ENCODE assay signal across 15 cellular contexts in the genomic region with DNA sequence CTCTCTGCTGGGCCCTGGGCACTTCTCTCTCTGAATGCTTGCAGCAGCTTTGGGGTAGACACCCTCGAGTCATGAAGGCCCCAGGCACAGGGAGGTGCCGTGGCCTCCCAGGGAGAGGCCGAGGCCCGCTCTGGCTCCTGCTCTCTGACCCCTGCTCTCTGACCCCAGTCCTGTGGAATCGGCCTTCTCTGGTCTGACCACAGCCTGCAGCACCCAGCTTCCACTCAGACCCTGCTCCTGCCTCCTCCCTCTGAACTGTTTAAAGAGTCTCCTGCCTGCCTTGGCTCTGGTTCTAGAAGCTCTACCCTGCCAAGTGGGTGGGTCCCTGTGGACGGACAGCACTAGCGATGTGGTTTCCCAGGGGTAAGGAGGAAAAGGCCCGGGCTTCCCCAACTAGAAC.
"Had no signal": no experiment of that assay in that cellular context is flagged by ENCODE, and none has a peak within 500 bp of the region (broad histone marks: within the 10 kb centered on the region; RNA-seq: fewer than 3 reads in every experiment).

No MANE protein-coding gene starts in this region.

- H3K36me3 ChIP-seq: vagina had no signal

- H3K4me3 ChIP-seq: esophagus muscularis mucosa, SK-N-MC, tibial nerve, vagina had no signal

- H3K4me3 Mint-ChIP-seq: activated T-helper 1 cell treated with anti-CD3 and anti-CD28 coated beads, Interleukin-12 subunit alpha, Interleukin-12 subunit beta, Interleukin-2, Interleukin-4 antibody, amounts not matched to agents 30 ng/mL and 10 ng/mL and 1 ng/mL, durations not matched to agents 14 hours and 24 hours and 36 hours; naive thymus-derived CD4-positive, alpha-beta T cell; T-cell had no signal

- H3K4me1 Mint-ChIP-seq: naive thymus-derived CD4-positive, alpha-beta T cell; T-cell had no signal

- H3K9me3 Mint-ChIP-seq: activated T-helper 1 cell treated with anti-CD3 and anti-CD28 coated beads, Interleukin-12 subunit alpha, Interleukin-12 subunit beta, Interleukin-2, Interleukin-4 antibody, amounts not matched to agents 30 ng/mL and 10 ng/mL and 1 ng/mL, durations not matched to agents 14 hours and 24 hours and 36 hours; T-cell had no signal

- H3K9me3 ChIP-seq: esophagus muscularis mucosa, tibial nerve, vagina had no signal

- H3K27ac ChIP-seq: esophagus muscularis mucosa, SK-N-MC, tibial nerve, vagina had no signal

- H3K4me1 ChIP-seq: vagina had no signal

- DNase-seq: activated CD4-positive, alpha-beta T cell treated with anti-CD3 and anti-CD28 coated beads, Interleukin-2, amount 50 U/mL, for 1 hour; activated naive CD4-positive, alpha-beta T cell; aorta; foreskin fibroblast; glutamatergic neuron; left cardiac atrium; naive thymus-derived CD4-positive, alpha-beta T cell; T-cell; T1000 had no signal

- H3K27ac Mint-ChIP-seq: activated T-helper 1 cell treated with anti-CD3 and anti-CD28 coated beads, Interleukin-12 subunit alpha, Interleukin-12 subunit beta, Interleukin-2, Interleukin-4 antibody, amounts not matched to agents 30 ng/mL and 10 ng/mL and 1 ng/mL, durations not matched to agents 14 hours and 24 hours and 36 hours; naive thymus-derived CD4-positive, alpha-beta T cell; T-cell had no signal

- ATAC-seq: activated CD4-positive, CD25-positive, alpha-beta regulatory T cell treated with anti-CD3 and anti-CD28 coated beads, Interleukin-2, amount 50 U/mL, for 24 hours; naive thymus-derived CD4-positive, alpha-beta T cell; T-cell had no signal

- H3K27me3 ChIP-seq: esophagus muscularis mucosa, tibial nerve, vagina had no signal
